2 cellular contexts compared by ENCODE assay signal in the genomic region with DNA sequence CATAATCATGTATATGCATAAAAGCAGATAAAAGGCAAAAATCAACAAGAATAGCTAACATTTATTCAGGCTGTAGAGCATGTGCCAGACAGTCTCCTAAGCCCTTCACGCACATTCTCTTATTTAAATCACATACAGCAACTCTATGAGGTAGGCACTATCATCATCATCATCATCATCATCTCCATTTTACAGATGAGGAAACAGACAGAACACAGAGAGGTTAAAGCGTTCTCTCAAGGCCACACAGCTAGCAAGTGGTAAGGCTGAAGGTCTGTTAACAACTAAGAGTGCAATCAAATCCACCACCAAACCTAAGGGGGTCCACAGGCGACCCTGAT.
TF ChIP-seq lines count a peak whose summit lies in the region.

No MANE protein-coding gene starts in this region.

TF ChIP-seq in liver, 16 proteins besides CTCF, POLR2A, EP300 and RAD21:
- no peak for TF ChIP-seq FOXA1 (IDR thresholded peaks at IDR 0.05)
- TF ChIP-seq TAF1 (conservative IDR thresholded peaks at IDR 0.05): no peak
- no peak for TF ChIP-seq HNF4G (IDR thresholded peaks at IDR 0.05)
- TF ChIP-seq NR2F2 (IDR thresholded peaks at IDR 0.05): no peak
- no peak for TF ChIP-seq GABPA (IDR thresholded peaks at IDR 0.05 in 1 of 2, conservative IDR thresholded peaks at IDR 0.05 in 1 of 2)
- no peak for TF ChIP-seq JUND (IDR thresholded peaks at IDR 0.05)
- no peak for TF ChIP-seq HNF4A (conservative IDR thresholded peaks at IDR 0.05)
- TF ChIP-seq, protein P1, sequence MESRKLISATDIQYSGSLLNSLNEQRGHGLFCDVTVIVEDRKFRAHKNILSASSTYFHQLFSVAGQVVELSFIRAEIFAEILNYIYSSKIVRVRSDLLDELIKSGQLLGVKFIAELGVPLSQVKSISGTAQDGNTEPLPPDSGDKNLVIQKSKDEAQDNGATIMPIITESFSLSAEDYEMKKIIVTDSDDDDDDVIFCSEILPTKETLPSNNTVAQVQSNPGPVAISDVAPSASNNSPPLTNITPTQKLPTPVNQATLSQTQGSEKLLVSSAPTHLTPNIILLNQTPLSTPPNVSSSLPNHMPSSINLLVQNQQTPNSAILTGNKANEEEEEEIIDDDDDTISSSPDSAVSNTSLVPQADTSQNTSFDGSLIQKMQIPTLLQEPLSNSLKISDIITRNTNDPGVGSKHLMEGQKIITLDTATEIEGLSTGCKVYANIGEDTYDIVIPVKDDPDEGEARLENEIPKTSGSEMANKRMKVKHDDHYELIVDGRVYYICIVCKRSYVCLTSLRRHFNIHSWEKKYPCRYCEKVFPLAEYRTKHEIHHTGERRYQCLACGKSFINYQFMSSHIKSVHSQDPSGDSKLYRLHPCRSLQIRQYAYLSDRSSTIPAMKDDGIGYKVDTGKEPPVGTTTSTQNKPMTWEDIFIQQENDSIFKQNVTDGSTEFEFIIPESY (IDR thresholded peaks at IDR 0.05): no peak
- no peak for TF ChIP-seq RXRA (IDR thresholded peaks at IDR 0.05)
- no peak for TF ChIP-seq EGR1 (IDR thresholded peaks at IDR 0.05; ENCODE audit: low read depth in 2 of 2)
- TF ChIP-seq FOXA2 (IDR thresholded peaks at IDR 0.05): no peak
- no peak for TF ChIP-seq SP1 (IDR thresholded peaks at IDR 0.05)
- TF ChIP-seq, protein P2, sequence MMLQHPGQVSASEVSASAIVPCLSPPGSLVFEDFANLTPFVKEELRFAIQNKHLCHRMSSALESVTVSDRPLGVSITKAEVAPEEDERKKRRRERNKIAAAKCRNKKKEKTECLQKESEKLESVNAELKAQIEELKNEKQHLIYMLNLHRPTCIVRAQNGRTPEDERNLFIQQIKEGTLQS (IDR thresholded peaks at IDR 0.05): no peak
- TF ChIP-seq, protein P3, sequence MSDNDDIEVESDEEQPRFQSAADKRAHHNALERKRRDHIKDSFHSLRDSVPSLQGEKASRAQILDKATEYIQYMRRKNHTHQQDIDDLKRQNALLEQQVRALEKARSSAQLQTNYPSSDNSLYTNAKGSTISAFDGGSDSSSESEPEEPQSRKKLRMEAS (IDR thresholded peaks at IDR 0.05): no peak
- TF ChIP-seq YY1 (IDR thresholded peaks at IDR 0.05): no peak
- TF ChIP-seq, protein P4, sequence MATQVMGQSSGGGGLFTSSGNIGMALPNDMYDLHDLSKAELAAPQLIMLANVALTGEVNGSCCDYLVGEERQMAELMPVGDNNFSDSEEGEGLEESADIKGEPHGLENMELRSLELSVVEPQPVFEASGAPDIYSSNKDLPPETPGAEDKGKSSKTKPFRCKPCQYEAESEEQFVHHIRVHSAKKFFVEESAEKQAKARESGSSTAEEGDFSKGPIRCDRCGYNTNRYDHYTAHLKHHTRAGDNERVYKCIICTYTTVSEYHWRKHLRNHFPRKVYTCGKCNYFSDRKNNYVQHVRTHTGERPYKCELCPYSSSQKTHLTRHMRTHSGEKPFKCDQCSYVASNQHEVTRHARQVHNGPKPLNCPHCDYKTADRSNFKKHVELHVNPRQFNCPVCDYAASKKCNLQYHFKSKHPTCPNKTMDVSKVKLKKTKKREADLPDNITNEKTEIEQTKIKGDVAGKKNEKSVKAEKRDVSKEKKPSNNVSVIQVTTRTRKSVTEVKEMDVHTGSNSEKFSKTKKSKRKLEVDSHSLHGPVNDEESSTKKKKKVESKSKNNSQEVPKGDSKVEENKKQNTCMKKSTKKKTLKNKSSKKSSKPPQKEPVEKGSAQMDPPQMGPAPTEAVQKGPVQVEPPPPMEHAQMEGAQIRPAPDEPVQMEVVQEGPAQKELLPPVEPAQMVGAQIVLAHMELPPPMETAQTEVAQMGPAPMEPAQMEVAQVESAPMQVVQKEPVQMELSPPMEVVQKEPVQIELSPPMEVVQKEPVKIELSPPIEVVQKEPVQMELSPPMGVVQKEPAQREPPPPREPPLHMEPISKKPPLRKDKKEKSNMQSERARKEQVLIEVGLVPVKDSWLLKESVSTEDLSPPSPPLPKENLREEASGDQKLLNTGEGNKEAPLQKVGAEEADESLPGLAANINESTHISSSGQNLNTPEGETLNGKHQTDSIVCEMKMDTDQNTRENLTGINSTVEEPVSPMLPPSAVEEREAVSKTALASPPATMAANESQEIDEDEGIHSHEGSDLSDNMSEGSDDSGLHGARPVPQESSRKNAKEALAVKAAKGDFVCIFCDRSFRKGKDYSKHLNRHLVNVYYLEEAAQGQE (IDR thresholded peaks at IDR 0.05): no peak

TF ChIP-seq in HepG2, 621 proteins besides CTCF, POLR2A, EP300 and RAD21:
- TF ChIP-seq, protein P5, sequence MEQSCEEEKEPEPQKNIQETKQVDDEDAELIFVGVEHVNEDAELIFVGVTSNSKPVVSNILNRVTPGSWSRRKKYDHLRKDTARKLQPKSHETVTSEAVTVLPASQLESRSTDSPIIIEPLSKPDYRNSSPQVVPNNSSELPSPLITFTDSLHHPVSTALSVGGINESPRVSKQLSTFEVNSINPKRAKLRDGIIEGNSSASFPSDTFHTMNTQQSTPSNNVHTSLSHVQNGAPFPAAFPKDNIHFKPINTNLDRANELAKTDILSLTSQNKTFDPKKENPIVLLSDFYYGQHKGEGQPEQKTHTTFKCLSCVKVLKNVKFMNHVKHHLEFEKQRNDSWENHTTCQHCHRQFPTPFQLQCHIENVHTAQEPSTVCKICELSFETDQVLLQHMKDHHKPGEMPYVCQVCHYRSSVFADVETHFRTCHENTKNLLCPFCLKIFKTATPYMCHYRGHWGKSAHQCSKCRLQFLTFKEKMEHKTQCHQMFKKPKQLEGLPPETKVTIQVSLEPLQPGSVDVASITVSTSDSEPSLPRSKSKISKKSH (CRISPR knock-in tag; IDR thresholded peaks at IDR 0.05; ENCODE audit: borderline replicate concordance): no peak
- TF ChIP-seq HNRNPUL1 (IDR thresholded peaks at IDR 0.05; ENCODE audit: low read depth, low read length) (no peak), ZNF232 (CRISPR knock-in tag; IDR thresholded peaks at IDR 0.05; ENCODE audit: borderline replicate concordance) (no peak), ZMAT3 (CRISPR knock-in tag; conservative IDR thresholded peaks at IDR 0.05) (no peak), SRSF1 (optimal IDR thresholded peaks at IDR 0.05; ENCODE audit: low read depth, low read length) (no peak), ZNF878 (CRISPR knock-in tag; IDR thresholded peaks at IDR 0.05) (no peak), ZNF747 (CRISPR knock-in tag; IDR thresholded peaks at IDR 0.05; ENCODE audit: borderline replicate concordance) (no peak), ELF3 (CRISPR knock-in tag; IDR thresholded peaks at IDR 0.05) (no peak), ETV6 (CRISPR knock-in tag; conservative IDR thresholded peaks at IDR 0.05) (no peak), MIXL1 (CRISPR knock-in tag; IDR thresholded peaks at IDR 0.05) (no peak), ZNF850 (CRISPR knock-in tag; conservative IDR thresholded peaks at IDR 0.05) (no peak)
- TF ChIP-seq, protein P6, sequence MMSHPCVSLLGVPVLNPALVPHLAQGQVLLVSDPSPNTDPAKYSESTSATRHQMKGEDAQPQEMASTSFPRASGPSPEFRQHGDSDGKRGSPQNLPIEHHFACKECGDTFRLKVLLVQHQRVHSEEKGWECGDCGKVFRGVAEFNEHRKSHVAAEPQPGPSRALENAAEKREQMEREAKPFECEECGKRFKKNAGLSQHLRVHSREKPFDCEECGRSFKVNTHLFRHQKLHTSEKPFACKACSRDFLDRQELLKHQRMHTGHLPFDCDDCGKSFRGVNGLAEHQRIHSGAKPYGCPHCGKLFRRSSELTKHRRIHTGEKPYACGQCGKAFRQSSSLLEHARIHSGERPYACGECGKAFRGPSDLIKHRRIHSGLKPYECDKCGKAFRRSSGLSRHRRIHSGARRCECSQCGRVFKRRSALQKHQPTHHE (CRISPR knock-in tag; IDR thresholded peaks at IDR 0.05; ENCODE audit: borderline replicate concordance): no peak
- TF ChIP-seq, protein P7, sequence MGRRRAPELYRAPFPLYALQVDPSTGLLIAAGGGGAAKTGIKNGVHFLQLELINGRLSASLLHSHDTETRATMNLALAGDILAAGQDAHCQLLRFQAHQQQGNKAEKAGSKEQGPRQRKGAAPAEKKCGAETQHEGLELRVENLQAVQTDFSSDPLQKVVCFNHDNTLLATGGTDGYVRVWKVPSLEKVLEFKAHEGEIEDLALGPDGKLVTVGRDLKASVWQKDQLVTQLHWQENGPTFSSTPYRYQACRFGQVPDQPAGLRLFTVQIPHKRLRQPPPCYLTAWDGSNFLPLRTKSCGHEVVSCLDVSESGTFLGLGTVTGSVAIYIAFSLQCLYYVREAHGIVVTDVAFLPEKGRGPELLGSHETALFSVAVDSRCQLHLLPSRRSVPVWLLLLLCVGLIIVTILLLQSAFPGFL (CRISPR knock-in tag; IDR thresholded peaks at IDR 0.05): no peak
- TF ChIP-seq, protein P8, sequence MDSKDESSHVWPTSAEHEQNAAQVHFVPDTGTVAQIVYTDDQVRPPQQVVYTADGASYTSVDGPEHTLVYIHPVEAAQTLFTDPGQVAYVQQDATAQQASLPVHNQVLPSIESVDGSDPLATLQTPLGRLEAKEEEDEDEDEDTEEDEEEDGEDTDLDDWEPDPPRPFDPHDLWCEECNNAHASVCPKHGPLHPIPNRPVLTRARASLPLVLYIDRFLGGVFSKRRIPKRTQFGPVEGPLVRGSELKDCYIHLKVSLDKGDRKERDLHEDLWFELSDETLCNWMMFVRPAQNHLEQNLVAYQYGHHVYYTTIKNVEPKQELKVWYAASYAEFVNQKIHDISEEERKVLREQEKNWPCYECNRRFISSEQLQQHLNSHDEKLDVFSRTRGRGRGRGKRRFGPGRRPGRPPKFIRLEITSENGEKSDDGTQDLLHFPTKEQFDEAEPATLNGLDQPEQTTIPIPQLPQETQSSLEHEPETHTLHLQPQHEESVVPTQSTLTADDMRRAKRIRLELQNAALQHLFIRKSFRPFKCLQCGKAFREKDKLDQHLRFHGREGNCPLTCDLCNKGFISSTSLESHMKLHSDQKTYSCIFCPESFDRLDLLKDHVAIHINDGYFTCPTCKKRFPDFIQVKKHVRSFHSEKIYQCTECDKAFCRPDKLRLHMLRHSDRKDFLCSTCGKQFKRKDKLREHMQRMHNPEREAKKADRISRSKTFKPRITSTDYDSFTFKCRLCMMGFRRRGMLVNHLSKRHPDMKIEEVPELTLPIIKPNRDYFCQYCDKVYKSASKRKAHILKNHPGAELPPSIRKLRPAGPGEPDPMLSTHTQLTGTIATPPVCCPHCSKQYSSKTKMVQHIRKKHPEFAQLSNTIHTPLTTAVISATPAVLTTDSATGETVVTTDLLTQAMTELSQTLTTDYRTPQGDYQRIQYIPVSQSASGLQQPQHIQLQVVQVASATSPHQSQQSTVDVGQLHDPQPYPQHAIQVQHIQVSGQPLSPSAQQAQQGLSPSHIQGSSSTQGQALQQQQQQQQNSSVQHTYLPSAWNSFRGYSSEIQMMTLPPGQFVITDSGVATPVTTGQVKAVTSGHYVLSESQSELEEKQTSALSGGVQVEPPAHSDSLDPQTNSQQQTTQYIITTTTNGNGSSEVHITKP (CRISPR knock-in tag; IDR thresholded peaks at IDR 0.05; ENCODE audit: low read depth): no peak
- TF ChIP-seq, protein P9, sequence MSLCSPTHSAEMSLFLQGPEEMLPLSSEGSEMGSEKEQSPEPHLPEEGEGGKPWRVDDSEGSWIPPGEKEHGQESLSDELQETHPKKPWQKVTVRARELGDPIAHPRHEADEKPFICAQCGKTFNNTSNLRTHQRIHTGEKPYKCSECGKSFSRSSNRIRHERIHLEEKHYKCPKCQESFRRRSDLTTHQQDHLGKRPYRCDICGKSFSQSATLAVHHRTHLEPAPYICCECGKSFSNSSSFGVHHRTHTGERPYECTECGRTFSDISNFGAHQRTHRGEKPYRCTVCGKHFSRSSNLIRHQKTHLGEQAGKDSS (CRISPR knock-in tag; IDR thresholded peaks at IDR 0.05; ENCODE audit: borderline replicate concordance, low read depth): no peak
